8 cellular contexts compared by ENCODE assay signal in genomic region chr7:140316165-140316661, GRCh38.
DNase-seq lines count a peak whose midpoint lies in the region; ATAC-seq and TF ChIP-seq lines count a peak whose summit lies in the region.

No MANE protein-coding gene starts in this region.

- H3K4me1 ChIP-seq in right lobe of liver (peaks cover 0 to 8% (median 3%) of the 10 kb centered on the region in 4 donors), tibial artery (peaks cover 0 to 19% (median 17%) of the 10 kb centered on the region in 4 donors)

- 45% methylated on average over 3 of the region's 7 CpGs for WGBS in right lobe of liver (ENCODE audit: insufficient coverage, low coverage, low lambda C conversion rate, missing lambda C conversion rate)

- no peak for TF ChIP-seq POLR2A in right lobe of liver (IDR thresholded peaks at IDR 0.05)

- H3K27ac ChIP-seq in right lobe of liver (peak overlapping the region in 1 of 3 donors; percentile 10), tibial artery (peak overlapping the region; percentile 74 to 77)

- TF ChIP-seq CTCF in cardiac fibroblast (IDR thresholded peaks at IDR 0.05; ENCODE audit: low read depth, low read length): no peak
- no peak for TF ChIP-seq CTCF in right lobe of liver (IDR thresholded peaks at IDR 0.05)
- TF ChIP-seq CTCF in tibial artery (IDR thresholded peaks at IDR 0.05): no peak

- H3K4me3 ChIP-seq in cardiac fibroblast (replicated peaks in 1 of 2; ENCODE audit: low read depth in 2 of 2, low read length in 2 of 2): peak overlapping the region in 1 of 2 donors; percentile 14
- no peak overlapping the region for H3K4me3 ChIP-seq in right lobe of liver
- peak overlapping the region; percentile 23 to 24 for H3K4me3 ChIP-seq in tibial artery

- peak; percentile 41 for DNase-seq in Caki2 (ENCODE audit: low read depth)
- DNase-seq in NCI-H1092 (lab: John Stamatoyannopoulos, UW): peak; percentile 20
- DNase-seq in cardiac fibroblast (ENCODE audit: low read depth in 2 of 2): peak; percentile 75 to 81
- peak in 1 of 3 donors; percentile 46 for DNase-seq in right lobe of liver
- DNase-seq in tibial artery: peak; percentile 91 to 94
- DNase-seq in NCI-H82 (lab: John Stamatoyannopoulos, UW): no peak
- no peak for DNase-seq in COR-L47 (lab: John Stamatoyannopoulos, UW)

- intact Hi-C loops in right lobe of liver (cut with DNase I): no loop called here
- intact Hi-C loops in tibial artery (cut with DNase I; ENCODE audit: low total_unique reads): loop anchor here (5.0 kb wide), 1 partner anchor 139 kb away; the partner anchor contains the start of gene KDM7A

- no peaks in the 10 kb centered on the region for H3K9me3 ChIP-seq in right lobe of liver
- H3K9me3 ChIP-seq in tibial artery: peaks cover 0 to 7% (median 7%) of the 10 kb centered on the region in 3 donors

- no peaks in the 10 kb centered on the region for H3K27me3 ChIP-seq in right lobe of liver
- no peaks in the 10 kb centered on the region for H3K27me3 ChIP-seq in tibial artery

- ATAC-seq in right lobe of liver (peak; percentile 17 to 76 (median 42)), GM21529 (IDR thresholded peaks at IDR 0.05; ENCODE audit: unreplicated experiment) (no peak)

- H3K36me3 ChIP-seq in right lobe of liver (no peaks in the 10 kb centered on the region), tibial artery (peaks cover 0 to 9% (median 0%) of the 10 kb centered on the region in 3 donors)

- in situ Hi-C loops in Caki2 (cut with HindIII; ENCODE audit: low pct_unique_long_range_greater_than_20kb, low sequenced_read_pairs): no loop called here

Comparison
In these comparisons a context has a peak if more than half of its experiments do, and no peak if none do; other contexts are left out.
1. DNase-seq: peak in Caki2 (single experiment), NCI-H1092 (single experiment), cardiac fibroblast (2 of 2) and tibial artery (2 of 2); none in NCI-H82 (single experiment) and COR-L47 (single experiment).
2. H3K4me3 ChIP-seq: peak in tibial artery (2 of 2); none in right lobe of liver (0 of 3).